In the genomic region with DNA sequence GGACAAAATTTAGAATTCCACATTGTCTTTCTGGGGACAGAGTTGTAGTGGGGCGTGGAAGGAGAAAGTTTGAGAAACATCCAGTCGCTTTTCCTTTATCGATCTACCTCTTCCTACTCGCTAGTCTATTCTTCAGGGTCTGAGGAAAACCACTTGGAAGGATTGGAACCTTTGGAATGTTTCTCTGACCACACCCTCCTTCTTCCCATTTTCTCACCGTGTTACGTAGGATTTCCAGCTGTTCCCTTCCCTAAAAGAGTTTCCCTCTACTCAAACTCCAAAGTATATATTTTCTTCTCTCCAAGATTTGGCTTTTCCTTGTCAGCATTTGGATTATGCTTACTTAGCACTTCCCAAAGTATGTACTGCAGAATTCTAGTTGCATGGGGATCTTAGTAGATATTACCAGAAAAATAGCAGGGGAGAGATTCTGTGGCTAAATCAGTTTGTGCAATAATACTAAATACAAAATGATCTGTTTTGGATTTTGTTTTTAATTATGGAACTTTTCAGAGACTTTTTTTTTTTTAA, we compare ENCODE assay signal across 20 cellular contexts. TPM values are rescaled to one million over a fixed set of nuclear protein-coding genes. Genes with fewer than 3 reads are reported as not detected.
DNase-seq lines count a peak whose midpoint lies in the region; ATAC-seq and TF ChIP-seq lines count a peak whose summit lies in the region.
"Had no signal": no experiment of that assay in that cellular context is flagged by ENCODE, and none has a peak within 500 bp of the region (broad histone marks: within the 10 kb centered on the region; RNA-seq: fewer than 3 reads in every experiment).

No MANE protein-coding gene starts in this region.

- peaks cover 11% of the 10 kb centered on the region for H3K4me1 ChIP-seq in A673 (ENCODE audit: insufficient read depth, low read length, poor library complexity, severe bottlenecking)
- H3K4me1 ChIP-seq in fibroblast of lung (ENCODE audit: control insufficient read depth, extremely low read depth, insufficient read depth, low read length): peaks cover 5% of the 10 kb centered on the region
- H3K4me1 ChIP-seq in parathyroid adenoma: no peaks in the 10 kb centered on the region

- H4K20me1 ChIP-seq in fibroblast of lung (ENCODE audit: control insufficient read depth, extremely low read depth, insufficient read depth, low read length): no peaks in the 10 kb centered on the region

- H3K36me3 ChIP-seq in A673 (ENCODE audit: insufficient read depth, low read length, poor library complexity, severe bottlenecking): no peaks in the 10 kb centered on the region
- H3K36me3 ChIP-seq in fibroblast of lung (ENCODE audit: control insufficient read depth, insufficient read depth, low read length): no peaks in the 10 kb centered on the region
- H3K36me3 ChIP-seq in parathyroid adenoma (ENCODE audit: control insufficient read depth, insufficient read depth, low read length): no peaks in the 10 kb centered on the region

- no peaks in the 10 kb centered on the region for H3K27me3 ChIP-seq in A673 (replicated peaks; ENCODE audit: insufficient read depth, low read depth, low read length, poor library complexity)
- no peaks in the 10 kb centered on the region for H3K27me3 ChIP-seq in fibroblast of lung (ENCODE audit: control insufficient read depth, insufficient read depth, low read length)
- H3K27me3 ChIP-seq in parathyroid adenoma (ENCODE audit: control insufficient read depth, insufficient read depth, low read length): no peaks in the 10 kb centered on the region

- no peak overlapping the region for H3K4me3 ChIP-seq in A673 (ENCODE audit: low read depth, low read length, poor library complexity, severe bottlenecking)
- no peak overlapping the region for H3K4me3 ChIP-seq in fibroblast of lung (replicated peaks in 1 of 4; ENCODE audit: control extremely low read depth in 1 of 4, insufficient read depth in 1 of 4, low read depth in 3 of 4, low read length in 4 of 4)
- peak overlapping the region; percentile 21 for H3K4me3 ChIP-seq in parathyroid adenoma (ENCODE audit: low read depth, low read length)
- H3K4me3 ChIP-seq: lung had no signal

- intact Hi-C loops in A673 (cut with micrococcal nuclease; ENCODE audit: unreplicated experiment): no loop called here

- CTCF ChIA-PET in A673 (lab: Charles Lee) (interaction anchor here (0.8 to 1.2 kb wide), 3 partner anchors 29 to 136 kb away, joined by 3 to 11 read pairs (median 3); no protein-coding TSS in a partner anchor), RWPE1 (lab: Yijun Ruan, JAX) (no interaction called here)

- no peaks in the 10 kb centered on the region for H3K79me2 ChIP-seq in fibroblast of lung (ENCODE audit: control insufficient read depth, insufficient read depth, low read length)
- H3K79me2 ChIP-seq in parathyroid adenoma: no peaks in the 10 kb centered on the region

- no peaks in the 10 kb centered on the region for H3K9me3 ChIP-seq in A673 (ENCODE audit: low read depth, low read length, poor library complexity, severe bottlenecking)
- H3K9me3 ChIP-seq in fibroblast of lung (ENCODE audit: control insufficient read depth, insufficient read depth, low read depth, low read length): no peaks in the 10 kb centered on the region
- H3K9me3 ChIP-seq in parathyroid adenoma (ENCODE audit: control insufficient read depth, low read length): no peaks in the 10 kb centered on the region

- DNase-seq in A673 (ENCODE audit: low spot score) (no peak), LHCN-M2 (ENCODE audit: low read depth) (peak; percentile 37), fibroblast of lung (ENCODE audit: low read depth in 2 of 2) (peak; percentile 27 to 46), NCI-H226 (no peak), RWPE1 (ENCODE audit: low spot score) (no peak)
- DNase-seq: activated CD4-positive, CD25-positive, alpha-beta regulatory T cell; activated T-cell treated with anti-CD3 and anti-CD28 coated beads, Interleukin-2, amount 50 U/mL, for 72 hours; naive thymus-derived CD8-positive, alpha-beta T cell; NCI-H1105 treated with DMSO at 0.1 percent for 48 hours; NCI-H2171; NCI-H82; posterior cingulate gyrus; stimulated activated naive CD4-positive, alpha-beta T cell treated with Interleukin-2 at 50 U/mL for 16 hours had no signal

- no peak for ATAC-seq in GM21529 (IDR thresholded peaks at IDR 0.05; ENCODE audit: unreplicated experiment)
- ATAC-seq in GM19467 (IDR thresholded peaks at IDR 0.05; ENCODE audit: unreplicated experiment): no peak
- ATAC-seq: activated naive CD4-positive, alpha-beta T cell treated with anti-CD3 and anti-CD28 coated beads, Interleukin-2, amount 50 U/mL, for 72 hours; activated T-cell treated with anti-CD3 and anti-CD28 coated beads, Interleukin-2, amount 50 U/mL, for 72 hours; naive thymus-derived CD8-positive, alpha-beta T cell had no signal

- H3K9ac ChIP-seq in fibroblast of lung (ENCODE audit: insufficient read depth, low read length) (no peak overlapping the region), parathyroid adenoma (no peak overlapping the region)

- TF ChIP-seq CTCF in A673 (conservative IDR thresholded peaks at IDR 0.05; ENCODE audit: low read depth, low read length): no peak
- no peak for TF ChIP-seq CTCF in fibroblast of lung (conservative IDR thresholded peaks at IDR 0.05 in 1 of 2, IDR thresholded peaks at IDR 0.05 in 1 of 2; ENCODE audit: low read depth in 1 of 2, low read length in 2 of 2)
- no peak for TF ChIP-seq CTCF in parathyroid adenoma (IDR thresholded peaks at IDR 0.05)
- no peak for TF ChIP-seq CTCF in RWPE1 (conservative IDR thresholded peaks at IDR 0.05; ENCODE audit: low read depth)

- no peak overlapping the region for H3K4me2 ChIP-seq in fibroblast of lung (ENCODE audit: extremely low read depth, insufficient read depth, low read length)
- peak overlapping the region; percentile 11 for H3K4me2 ChIP-seq in parathyroid adenoma (ENCODE audit: low read length)

- no TSS peak for BruUV-seq in A673 (replicated peaks; lab: Mats Ljungman, UMichigan)

- POLR2A ChIA-PET in A673 (lab: Charles Lee; ENCODE audit: low non-redundant PET) (no interaction called here), RWPE1 (lab: Yijun Ruan, JAX; ENCODE audit: low non-redundant PET) (no interaction called here)

- H3K27ac ChIP-seq in A673 (ENCODE audit: low read depth, low read length, poor library complexity, severe bottlenecking): peak overlapping the region; percentile 55
- H3K27ac ChIP-seq in fibroblast of lung (ENCODE audit: insufficient read depth, low read length): no peak overlapping the region
- H3K27ac ChIP-seq in parathyroid adenoma: peak overlapping the region; percentile 32
- no peak overlapping the region for H3K27ac ChIP-seq in RWPE1

- H2AFZ ChIP-seq in fibroblast of lung (ENCODE audit: low read length) (no peak overlapping the region), parathyroid adenoma (no peak overlapping the region)

RNA-seq across cellular contexts. Expression of a gene that starts 4.9 kb away (rescaled TPM):
- total RNA-seq in A673 (2021) (8.4 and 13.2 TPM in 2 replicates), LHCN-M2 (2014; rRNA removed) (0.13 and 0.17 TPM in 2 replicates), fibroblast of lung (0.51 TPM in 1 of 2 replicates, not detected in the other)
- polyA plus RNA-seq in LHCN-M2 (2012): 0.22 TPM
- 0.08 and 0.28 TPM in 2 replicates for polyA plus RNA-seq in fibroblast of lung
- polyA plus RNA-seq in fibroblast of lung (2012): 0.06 and 0.22 TPM in 2 replicates
- not detected in 2 replicates for polyA minus RNA-seq in fibroblast of lung (ENCODE audit: low replicate concordance)
- total RNA-seq: activated naive CD4-positive, alpha-beta T cell treated with anti-CD3 and anti-CD28 coated beads, Interleukin-2, amount 50 U/mL, for 72 hours; HT1080; naive thymus-derived CD8-positive, alpha-beta T cell; SK-MEL-5 had no signal
- polyA plus RNA-seq: naive thymus-derived CD8-positive, alpha-beta T cell had no signal

Comparison
In these comparisons a context has a peak if more than half of its experiments do, and no peak if none do; other contexts are left out.
1. DNase-seq: peak in LHCN-M2 (single experiment) and fibroblast of lung (2 of 2); none in A673 (single experiment), NCI-H226 (single experiment) and RWPE1 (single experiment).
2. H3K27ac ChIP-seq: peak in A673 (single experiment) and parathyroid adenoma (single experiment); none in fibroblast of lung (single experiment) and RWPE1 (single experiment).